ENCODE assay signal across 1 cellular context in the genomic region with DNA sequence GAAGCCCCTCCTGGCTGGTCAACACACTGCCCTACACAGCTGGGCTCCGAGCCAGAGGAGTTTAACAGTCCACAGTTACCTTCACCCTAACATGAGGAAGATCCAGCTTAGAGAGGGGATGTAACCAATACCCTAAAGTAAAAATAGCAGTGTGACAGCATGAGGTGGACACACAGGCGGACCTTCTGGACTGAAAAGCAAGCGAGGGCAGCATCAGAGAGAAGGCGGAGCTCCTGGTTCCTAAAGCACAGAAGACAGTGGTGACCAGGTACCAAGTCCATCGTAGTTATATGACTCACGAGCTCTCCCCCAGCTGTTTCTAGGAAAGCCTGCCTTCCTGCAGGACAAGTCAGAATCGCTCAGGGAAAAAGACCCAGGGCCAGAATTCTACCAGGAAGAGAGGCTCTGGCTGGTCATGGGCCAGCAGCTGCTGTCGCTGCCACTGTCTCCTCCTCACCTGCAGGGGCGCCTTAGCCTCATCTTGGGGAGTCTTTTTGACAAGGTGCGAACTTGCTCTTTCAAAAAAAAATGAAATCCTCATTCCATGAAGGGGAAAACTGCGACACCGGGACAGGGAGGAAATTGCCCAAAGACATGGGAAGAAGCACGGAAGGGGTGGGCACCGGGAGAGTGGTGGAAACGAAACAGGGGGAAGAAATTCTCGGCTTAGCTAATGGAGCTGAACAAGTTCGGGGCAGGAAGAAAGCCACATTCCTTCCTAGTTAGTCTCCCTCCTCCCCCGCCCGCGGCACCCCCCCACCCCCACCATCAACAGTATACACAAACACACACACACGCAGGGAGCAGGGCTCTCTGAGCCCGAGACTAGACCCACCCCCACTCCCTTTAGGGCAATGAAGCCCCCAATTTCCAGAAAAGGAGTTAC.
TF ChIP-seq lines count a peak whose summit lies in the region.

No MANE protein-coding gene starts in this region.

TF ChIP-seq in K562, 482 proteins besides CTCF, POLR2A, EP300 and RAD21 (continued from another document and continues in another):
- TF ChIP-seq, protein P1, sequence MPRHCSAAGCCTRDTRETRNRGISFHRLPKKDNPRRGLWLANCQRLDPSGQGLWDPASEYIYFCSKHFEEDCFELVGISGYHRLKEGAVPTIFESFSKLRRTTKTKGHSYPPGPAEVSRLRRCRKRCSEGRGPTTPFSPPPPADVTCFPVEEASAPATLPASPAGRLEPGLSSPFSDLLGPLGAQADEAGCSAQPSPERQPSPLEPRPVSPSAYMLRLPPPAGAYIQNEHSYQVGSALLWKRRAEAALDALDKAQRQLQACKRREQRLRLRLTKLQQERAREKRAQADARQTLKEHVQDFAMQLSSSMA (CRISPR knock-in tag; IDR thresholded peaks at IDR 0.05): no peak
- TF ChIP-seq GABPB1 (CRISPR knock-in tag; IDR thresholded peaks at IDR 0.05) (no peak; the same call in 1 of the 2 replicates), NEUROD1 (IDR thresholded peaks at IDR 0.05; ENCODE audit: borderline replicate concordance, low read depth, low read length, partially characterized antibody) (no peak), TCF3 (CRISPR knock-in tag; IDR thresholded peaks at IDR 0.05) (no peak), POLR2AphosphoS5 (IDR thresholded peaks at IDR 0.05; ENCODE audit: control insufficient read depth, insufficient read depth, low read depth, low read length) (no peak), ZNF253 (CRISPR knock-in tag; conservative IDR thresholded peaks at IDR 0.05) (no peak), ATF7 (IDR thresholded peaks at IDR 0.05) (peak; percentile 33; the same call in 1 of the 2 replicates), STAG1 (CRISPR knock-in tag; IDR thresholded peaks at IDR 0.05; ENCODE audit: borderline replicate concordance) (0 out of 2 replicates have a peak, but pooled peaks have one; percentile 17), MYC (IDR thresholded peaks at IDR 0.05; ENCODE audit: low read depth, low read length) (peak; percentile 56), MYC (CRISPR knock-in tag; IDR thresholded peaks at IDR 0.05; ENCODE audit: borderline replicate concordance, low read depth) (no peak), SMAD2 (IDR thresholded peaks at IDR 0.05; ENCODE audit: low read depth, low read length) (no peak), HMG20A (CRISPR knock-in tag; conservative IDR thresholded peaks at IDR 0.05) (no peak), FOXA1 (IDR thresholded peaks at IDR 0.05; ENCODE audit: borderline replicate concordance) (no peak), KDM2B (CRISPR knock-in tag; IDR thresholded peaks at IDR 0.05) (no peak), KAT7 (CRISPR knock-in tag; IDR thresholded peaks at IDR 0.05; ENCODE audit: borderline replicate concordance) (0 out of 2 replicates have a peak, but pooled peaks have one; percentile 26), NFIX (CRISPR knock-in tag; IDR thresholded peaks at IDR 0.05; ENCODE audit: low read depth) (no peak), MBD2 (IDR thresholded peaks at IDR 0.05; ENCODE audit: borderline replicate concordance, low read depth) (no peak), NFE2 (IDR thresholded peaks at IDR 0.05; ENCODE audit: low read depth) (no peak), FOXJ2 (tag; IDR thresholded peaks at IDR 0.05) (no peak), STAT5B (CRISPR knock-in tag; IDR thresholded peaks at IDR 0.05) (no peak), HCFC1 (IDR thresholded peaks at IDR 0.05; ENCODE audit: low read depth, low read length) (no peak), ZNF507 (tag; conservative IDR thresholded peaks at IDR 0.05) (no peak), FOXJ3 (CRISPR knock-in tag; IDR thresholded peaks at IDR 0.05) (no peak), ZNF589 (CRISPR knock-in tag; IDR thresholded peaks at IDR 0.05; ENCODE audit: low read depth) (no peak), SRSF3 (IDR thresholded peaks at IDR 0.05; ENCODE audit: insufficient read depth, low read length) (no peak), HDAC2 (IDR thresholded peaks at IDR 0.05) (no peak), ETV5 (CRISPR knock-in tag; IDR thresholded peaks at IDR 0.05; ENCODE audit: low read depth) (no peak), TFAM (CRISPR knock-in tag; conservative IDR thresholded peaks at IDR 0.05) (no peak), ZNF274 (IDR thresholded peaks at IDR 0.05; ENCODE audit: borderline replicate concordance, low read depth, low read length) (no peak), ZNF717 (CRISPR knock-in tag; IDR thresholded peaks at IDR 0.05) (no peak)
- TF ChIP-seq, protein P2, sequence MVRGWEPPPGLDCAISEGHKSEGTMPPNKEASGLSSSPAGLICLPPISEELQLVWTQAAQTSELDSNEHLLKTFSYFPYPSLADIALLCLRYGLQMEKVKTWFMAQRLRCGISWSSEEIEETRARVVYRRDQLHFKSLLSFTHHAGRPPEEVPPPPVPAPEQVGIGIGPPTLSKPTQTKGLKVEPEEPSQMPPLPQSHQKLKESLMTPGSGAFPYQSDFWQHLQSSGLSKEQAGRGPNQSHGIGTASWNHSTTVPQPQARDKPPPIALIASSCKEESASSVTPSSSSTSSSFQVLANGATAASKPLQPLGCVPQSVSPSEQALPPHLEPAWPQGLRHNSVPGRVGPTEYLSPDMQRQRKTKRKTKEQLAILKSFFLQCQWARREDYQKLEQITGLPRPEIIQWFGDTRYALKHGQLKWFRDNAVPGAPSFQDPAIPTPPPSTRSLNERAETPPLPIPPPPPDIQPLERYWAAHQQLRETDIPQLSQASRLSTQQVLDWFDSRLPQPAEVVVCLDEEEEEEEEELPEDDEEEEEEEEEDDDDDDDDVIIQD (CRISPR knock-in tag; IDR thresholded peaks at IDR 0.05): no peak
- TF ChIP-seq, protein P3, sequence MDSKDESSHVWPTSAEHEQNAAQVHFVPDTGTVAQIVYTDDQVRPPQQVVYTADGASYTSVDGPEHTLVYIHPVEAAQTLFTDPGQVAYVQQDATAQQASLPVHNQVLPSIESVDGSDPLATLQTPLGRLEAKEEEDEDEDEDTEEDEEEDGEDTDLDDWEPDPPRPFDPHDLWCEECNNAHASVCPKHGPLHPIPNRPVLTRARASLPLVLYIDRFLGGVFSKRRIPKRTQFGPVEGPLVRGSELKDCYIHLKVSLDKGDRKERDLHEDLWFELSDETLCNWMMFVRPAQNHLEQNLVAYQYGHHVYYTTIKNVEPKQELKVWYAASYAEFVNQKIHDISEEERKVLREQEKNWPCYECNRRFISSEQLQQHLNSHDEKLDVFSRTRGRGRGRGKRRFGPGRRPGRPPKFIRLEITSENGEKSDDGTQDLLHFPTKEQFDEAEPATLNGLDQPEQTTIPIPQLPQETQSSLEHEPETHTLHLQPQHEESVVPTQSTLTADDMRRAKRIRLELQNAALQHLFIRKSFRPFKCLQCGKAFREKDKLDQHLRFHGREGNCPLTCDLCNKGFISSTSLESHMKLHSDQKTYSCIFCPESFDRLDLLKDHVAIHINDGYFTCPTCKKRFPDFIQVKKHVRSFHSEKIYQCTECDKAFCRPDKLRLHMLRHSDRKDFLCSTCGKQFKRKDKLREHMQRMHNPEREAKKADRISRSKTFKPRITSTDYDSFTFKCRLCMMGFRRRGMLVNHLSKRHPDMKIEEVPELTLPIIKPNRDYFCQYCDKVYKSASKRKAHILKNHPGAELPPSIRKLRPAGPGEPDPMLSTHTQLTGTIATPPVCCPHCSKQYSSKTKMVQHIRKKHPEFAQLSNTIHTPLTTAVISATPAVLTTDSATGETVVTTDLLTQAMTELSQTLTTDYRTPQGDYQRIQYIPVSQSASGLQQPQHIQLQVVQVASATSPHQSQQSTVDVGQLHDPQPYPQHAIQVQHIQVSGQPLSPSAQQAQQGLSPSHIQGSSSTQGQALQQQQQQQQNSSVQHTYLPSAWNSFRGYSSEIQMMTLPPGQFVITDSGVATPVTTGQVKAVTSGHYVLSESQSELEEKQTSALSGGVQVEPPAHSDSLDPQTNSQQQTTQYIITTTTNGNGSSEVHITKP (IDR thresholded peaks at IDR 0.05; ENCODE audit: partially characterized antibody): peak; percentile 18
- TF ChIP-seq, protein P4, sequence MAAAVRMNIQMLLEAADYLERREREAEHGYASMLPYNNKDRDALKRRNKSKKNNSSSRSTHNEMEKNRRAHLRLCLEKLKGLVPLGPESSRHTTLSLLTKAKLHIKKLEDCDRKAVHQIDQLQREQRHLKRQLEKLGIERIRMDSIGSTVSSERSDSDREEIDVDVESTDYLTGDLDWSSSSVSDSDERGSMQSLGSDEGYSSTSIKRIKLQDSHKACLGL (CRISPR knock-in tag; IDR thresholded peaks at IDR 0.05; ENCODE audit: borderline replicate concordance, poor library complexity, severe bottlenecking): no peak
- TF ChIP-seq, protein P5, sequence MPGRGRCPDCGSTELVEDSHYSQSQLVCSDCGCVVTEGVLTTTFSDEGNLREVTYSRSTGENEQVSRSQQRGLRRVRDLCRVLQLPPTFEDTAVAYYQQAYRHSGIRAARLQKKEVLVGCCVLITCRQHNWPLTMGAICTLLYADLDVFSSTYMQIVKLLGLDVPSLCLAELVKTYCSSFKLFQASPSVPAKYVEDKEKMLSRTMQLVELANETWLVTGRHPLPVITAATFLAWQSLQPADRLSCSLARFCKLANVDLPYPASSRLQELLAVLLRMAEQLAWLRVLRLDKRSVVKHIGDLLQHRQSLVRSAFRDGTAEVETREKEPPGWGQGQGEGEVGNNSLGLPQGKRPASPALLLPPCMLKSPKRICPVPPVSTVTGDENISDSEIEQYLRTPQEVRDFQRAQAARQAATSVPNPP (IDR thresholded peaks at IDR 0.05; ENCODE audit: borderline replicate concordance, insufficient read depth, insufficient read length): no peak
- TF ChIP-seq, protein P6, sequence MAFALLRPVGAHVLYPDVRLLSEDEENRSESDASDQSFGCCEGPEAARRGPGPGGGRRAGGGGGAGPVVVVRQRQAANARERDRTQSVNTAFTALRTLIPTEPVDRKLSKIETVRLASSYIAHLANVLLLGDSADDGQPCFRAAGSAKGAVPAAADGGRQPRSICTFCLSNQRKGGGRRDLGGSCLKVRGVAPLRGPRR (CRISPR knock-in tag; IDR thresholded peaks at IDR 0.05): no peak
- TF ChIP-seq, protein P7, sequence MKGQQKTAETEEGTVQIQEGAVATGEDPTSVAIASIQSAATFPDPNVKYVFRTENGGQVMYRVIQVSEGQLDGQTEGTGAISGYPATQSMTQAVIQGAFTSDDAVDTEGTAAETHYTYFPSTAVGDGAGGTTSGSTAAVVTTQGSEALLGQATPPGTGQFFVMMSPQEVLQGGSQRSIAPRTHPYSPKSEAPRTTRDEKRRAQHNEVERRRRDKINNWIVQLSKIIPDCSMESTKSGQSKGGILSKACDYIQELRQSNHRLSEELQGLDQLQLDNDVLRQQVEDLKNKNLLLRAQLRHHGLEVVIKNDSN (CRISPR knock-in tag; IDR thresholded peaks at IDR 0.05): no peak
- TF ChIP-seq, protein P8, sequence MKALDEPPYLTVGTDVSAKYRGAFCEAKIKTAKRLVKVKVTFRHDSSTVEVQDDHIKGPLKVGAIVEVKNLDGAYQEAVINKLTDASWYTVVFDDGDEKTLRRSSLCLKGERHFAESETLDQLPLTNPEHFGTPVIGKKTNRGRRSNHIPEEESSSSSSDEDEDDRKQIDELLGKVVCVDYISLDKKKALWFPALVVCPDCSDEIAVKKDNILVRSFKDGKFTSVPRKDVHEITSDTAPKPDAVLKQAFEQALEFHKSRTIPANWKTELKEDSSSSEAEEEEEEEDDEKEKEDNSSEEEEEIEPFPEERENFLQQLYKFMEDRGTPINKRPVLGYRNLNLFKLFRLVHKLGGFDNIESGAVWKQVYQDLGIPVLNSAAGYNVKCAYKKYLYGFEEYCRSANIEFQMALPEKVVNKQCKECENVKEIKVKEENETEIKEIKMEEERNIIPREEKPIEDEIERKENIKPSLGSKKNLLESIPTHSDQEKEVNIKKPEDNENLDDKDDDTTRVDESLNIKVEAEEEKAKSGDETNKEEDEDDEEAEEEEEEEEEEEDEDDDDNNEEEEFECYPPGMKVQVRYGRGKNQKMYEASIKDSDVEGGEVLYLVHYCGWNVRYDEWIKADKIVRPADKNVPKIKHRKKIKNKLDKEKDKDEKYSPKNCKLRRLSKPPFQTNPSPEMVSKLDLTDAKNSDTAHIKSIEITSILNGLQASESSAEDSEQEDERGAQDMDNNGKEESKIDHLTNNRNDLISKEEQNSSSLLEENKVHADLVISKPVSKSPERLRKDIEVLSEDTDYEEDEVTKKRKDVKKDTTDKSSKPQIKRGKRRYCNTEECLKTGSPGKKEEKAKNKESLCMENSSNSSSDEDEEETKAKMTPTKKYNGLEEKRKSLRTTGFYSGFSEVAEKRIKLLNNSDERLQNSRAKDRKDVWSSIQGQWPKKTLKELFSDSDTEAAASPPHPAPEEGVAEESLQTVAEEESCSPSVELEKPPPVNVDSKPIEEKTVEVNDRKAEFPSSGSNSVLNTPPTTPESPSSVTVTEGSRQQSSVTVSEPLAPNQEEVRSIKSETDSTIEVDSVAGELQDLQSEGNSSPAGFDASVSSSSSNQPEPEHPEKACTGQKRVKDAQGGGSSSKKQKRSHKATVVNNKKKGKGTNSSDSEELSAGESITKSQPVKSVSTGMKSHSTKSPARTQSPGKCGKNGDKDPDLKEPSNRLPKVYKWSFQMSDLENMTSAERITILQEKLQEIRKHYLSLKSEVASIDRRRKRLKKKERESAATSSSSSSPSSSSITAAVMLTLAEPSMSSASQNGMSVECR (CRISPR knock-in tag; IDR thresholded peaks at IDR 0.05): no peak
- TF ChIP-seq, protein P9, sequence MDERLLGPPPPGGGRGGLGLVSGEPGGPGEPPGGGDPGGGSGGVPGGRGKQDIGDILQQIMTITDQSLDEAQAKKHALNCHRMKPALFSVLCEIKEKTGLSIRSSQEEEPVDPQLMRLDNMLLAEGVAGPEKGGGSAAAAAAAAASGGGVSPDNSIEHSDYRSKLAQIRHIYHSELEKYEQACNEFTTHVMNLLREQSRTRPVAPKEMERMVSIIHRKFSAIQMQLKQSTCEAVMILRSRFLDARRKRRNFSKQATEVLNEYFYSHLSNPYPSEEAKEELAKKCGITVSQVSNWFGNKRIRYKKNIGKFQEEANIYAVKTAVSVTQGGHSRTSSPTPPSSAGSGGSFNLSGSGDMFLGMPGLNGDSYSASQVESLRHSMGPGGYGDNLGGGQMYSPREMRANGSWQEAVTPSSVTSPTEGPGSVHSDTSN (CRISPR knock-in tag; IDR thresholded peaks at IDR 0.05; ENCODE audit: low read depth): no peak
- TF ChIP-seq, protein P9 (tag; conservative IDR thresholded peaks at IDR 0.05; ENCODE audit: low read depth): no peak
- TF ChIP-seq, protein P10, sequence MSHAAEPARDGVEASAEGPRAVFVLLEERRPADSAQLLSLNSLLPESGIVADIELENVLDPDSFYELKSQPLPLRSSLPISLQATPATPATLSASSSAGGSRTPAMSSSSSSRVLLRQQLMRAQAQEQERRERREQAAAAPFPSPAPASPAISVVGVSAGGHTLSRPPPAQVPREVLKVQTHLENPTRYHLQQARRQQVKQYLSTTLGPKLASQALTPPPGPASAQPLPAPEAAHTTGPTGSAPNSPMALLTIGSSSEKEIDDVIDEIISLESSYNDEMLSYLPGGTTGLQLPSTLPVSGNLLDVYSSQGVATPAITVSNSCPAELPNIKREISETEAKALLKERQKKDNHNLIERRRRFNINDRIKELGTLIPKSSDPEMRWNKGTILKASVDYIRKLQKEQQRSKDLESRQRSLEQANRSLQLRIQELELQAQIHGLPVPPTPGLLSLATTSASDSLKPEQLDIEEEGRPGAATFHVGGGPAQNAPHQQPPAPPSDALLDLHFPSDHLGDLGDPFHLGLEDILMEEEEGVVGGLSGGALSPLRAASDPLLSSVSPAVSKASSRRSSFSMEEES (CRISPR knock-in tag; IDR thresholded peaks at IDR 0.05): no peak
